In the genomic region with DNA sequence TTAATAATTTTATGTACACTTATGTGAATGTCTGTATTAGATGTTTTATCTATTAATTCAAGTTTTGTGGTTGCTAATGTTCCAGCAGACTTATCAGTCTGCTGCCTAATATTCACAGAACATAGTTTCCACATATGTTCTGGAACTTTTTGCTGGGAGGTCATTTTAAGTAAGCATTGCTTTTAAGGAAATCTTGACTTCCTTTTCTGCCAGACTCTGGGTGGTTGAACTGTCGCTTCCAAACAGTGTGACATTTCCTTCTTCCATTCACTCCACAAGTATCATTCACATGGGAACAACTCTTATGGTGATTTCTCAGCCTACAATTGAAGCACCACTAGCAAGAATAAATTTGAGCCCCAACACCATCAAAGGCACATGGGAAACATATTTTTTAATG, we compare ENCODE assay signal across 1 cellular context.
TF ChIP-seq lines count a peak whose summit lies in the region.

No MANE protein-coding gene starts in this region.

TF ChIP-seq in GM23338, 12 proteins besides CTCF, POLR2A, EP300 and RAD21 (continued from another document):
- TF ChIP-seq, protein P1, sequence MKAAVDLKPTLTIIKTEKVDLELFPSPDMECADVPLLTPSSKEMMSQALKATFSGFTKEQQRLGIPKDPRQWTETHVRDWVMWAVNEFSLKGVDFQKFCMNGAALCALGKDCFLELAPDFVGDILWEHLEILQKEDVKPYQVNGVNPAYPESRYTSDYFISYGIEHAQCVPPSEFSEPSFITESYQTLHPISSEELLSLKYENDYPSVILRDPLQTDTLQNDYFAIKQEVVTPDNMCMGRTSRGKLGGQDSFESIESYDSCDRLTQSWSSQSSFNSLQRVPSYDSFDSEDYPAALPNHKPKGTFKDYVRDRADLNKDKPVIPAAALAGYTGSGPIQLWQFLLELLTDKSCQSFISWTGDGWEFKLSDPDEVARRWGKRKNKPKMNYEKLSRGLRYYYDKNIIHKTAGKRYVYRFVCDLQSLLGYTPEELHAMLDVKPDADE (IDR thresholded peaks at IDR 0.05), result no peak
- TF ChIP-seq, protein P2, sequence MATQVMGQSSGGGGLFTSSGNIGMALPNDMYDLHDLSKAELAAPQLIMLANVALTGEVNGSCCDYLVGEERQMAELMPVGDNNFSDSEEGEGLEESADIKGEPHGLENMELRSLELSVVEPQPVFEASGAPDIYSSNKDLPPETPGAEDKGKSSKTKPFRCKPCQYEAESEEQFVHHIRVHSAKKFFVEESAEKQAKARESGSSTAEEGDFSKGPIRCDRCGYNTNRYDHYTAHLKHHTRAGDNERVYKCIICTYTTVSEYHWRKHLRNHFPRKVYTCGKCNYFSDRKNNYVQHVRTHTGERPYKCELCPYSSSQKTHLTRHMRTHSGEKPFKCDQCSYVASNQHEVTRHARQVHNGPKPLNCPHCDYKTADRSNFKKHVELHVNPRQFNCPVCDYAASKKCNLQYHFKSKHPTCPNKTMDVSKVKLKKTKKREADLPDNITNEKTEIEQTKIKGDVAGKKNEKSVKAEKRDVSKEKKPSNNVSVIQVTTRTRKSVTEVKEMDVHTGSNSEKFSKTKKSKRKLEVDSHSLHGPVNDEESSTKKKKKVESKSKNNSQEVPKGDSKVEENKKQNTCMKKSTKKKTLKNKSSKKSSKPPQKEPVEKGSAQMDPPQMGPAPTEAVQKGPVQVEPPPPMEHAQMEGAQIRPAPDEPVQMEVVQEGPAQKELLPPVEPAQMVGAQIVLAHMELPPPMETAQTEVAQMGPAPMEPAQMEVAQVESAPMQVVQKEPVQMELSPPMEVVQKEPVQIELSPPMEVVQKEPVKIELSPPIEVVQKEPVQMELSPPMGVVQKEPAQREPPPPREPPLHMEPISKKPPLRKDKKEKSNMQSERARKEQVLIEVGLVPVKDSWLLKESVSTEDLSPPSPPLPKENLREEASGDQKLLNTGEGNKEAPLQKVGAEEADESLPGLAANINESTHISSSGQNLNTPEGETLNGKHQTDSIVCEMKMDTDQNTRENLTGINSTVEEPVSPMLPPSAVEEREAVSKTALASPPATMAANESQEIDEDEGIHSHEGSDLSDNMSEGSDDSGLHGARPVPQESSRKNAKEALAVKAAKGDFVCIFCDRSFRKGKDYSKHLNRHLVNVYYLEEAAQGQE (IDR thresholded peaks at IDR 0.05; ENCODE audit: unreplicated experiment), result no peak
- TF ChIP-seq NANOG (IDR thresholded peaks at IDR 0.05; ENCODE audit: borderline replicate concordance) (no peak), POLR2AphosphoS5 (IDR thresholded peaks at IDR 0.05; ENCODE audit: low read depth) (no peak), STAT1 (IDR thresholded peaks at IDR 0.05; ENCODE audit: unreplicated experiment) (no peak), CREB1 (CRISPR knock-in tag; IDR thresholded peaks at IDR 0.05; ENCODE audit: low read depth) (no peak), EZH2phosphoT487 (IDR thresholded peaks at IDR 0.05; ENCODE audit: unreplicated experiment) (no peak)
